In genomic region chr2:121596221-121597080, GRCh38 we compare ENCODE assay signal across 8 cellular contexts. TPM values are rescaled to one million over a fixed set of nuclear protein-coding genes. Genes with fewer than 3 reads are reported as not detected.
DNase-seq lines count a peak whose midpoint lies in the region; ATAC-seq and TF ChIP-seq lines count a peak whose summit lies in the region.

No MANE protein-coding gene starts in this region.

- no peak for TF ChIP-seq POLR2A in thyroid gland (IDR thresholded peaks at IDR 0.05)

- H3K36me3 Mint-ChIP-seq in activated CD8-positive, alpha-beta memory T cell treated with anti-CD3 and anti-CD28 coated beads, Interleukin-2, amount 10 ng/mL, durations not matched to agents 7 days and 5 days = peaks cover 5% of the 10 kb centered on the region

- ATAC-seq in activated CD8-positive, alpha-beta memory T cell treated with anti-CD3 and anti-CD28 coated beads, Interleukin-2, amount 10 ng/mL, durations not matched to agents 7 days and 5 days = peak; percentile 79
- ATAC-seq in GM21447 (IDR thresholded peaks at IDR 0.05; ENCODE audit: unreplicated experiment) = peak; percentile 66

- H3K4me1 ChIP-seq in liver (ENCODE audit: control insufficient read depth in 4 of 4, insufficient read depth in 4 of 4, low read length in 3 of 4) (peaks cover 9 to 27% (median 23%) of the 10 kb centered on the region in 4 donors), thyroid gland (peaks cover 7 to 13% of the 10 kb centered on the region in 2 donors)

- peak; percentile 75 to 82 for TF ChIP-seq RAD21 in liver (IDR thresholded peaks at IDR 0.05)

- H3K4me3 Mint-ChIP-seq in activated CD8-positive, alpha-beta memory T cell treated with anti-CD3 and anti-CD28 coated beads, Interleukin-2, amount 10 ng/mL, durations not matched to agents 7 days and 5 days = peak overlapping the region; percentile 55

- H3K36me3 ChIP-seq in liver (ENCODE audit: control insufficient read depth in 4 of 4, insufficient read depth in 3 of 4, low read depth in 1 of 4, low read length in 3 of 4) = peaks cover 0 to 2% (median 0%) of the 10 kb centered on the region in 4 donors
- H3K36me3 ChIP-seq in thyroid gland = no peaks in the 10 kb centered on the region

- intact Hi-C loops in thyroid gland (cut with DNase I) = no loop called here

- DNase-seq in activated CD8-positive, alpha-beta memory T cell treated with anti-CD3 and anti-CD28 coated beads, Interleukin-2, amount 10 ng/mL, durations not matched to agents 7 days and 5 days = no peak
- DNase-seq in activated CD8-positive, alpha-beta memory T cell treated with anti-CD3 and anti-CD28 coated beads for 24 hours = no peak
- DNase-seq in HL-60 (ENCODE audit: low read depth in 1 of 2, low spot score in 1 of 2) (peak; percentile 86 to 89), RPMI7951 (ENCODE audit: low read depth) (peak; percentile 58), cerebellum (ENCODE audit: low spot score) (peak; percentile 41), thyroid gland (peak; percentile 22 to 24)

- H3K4me3 ChIP-seq in HL-60 (replicated peaks; ENCODE audit: insufficient read depth, low read length) = peak overlapping the region; percentile 4; the same call in 1 of the 2 replicates
- H3K4me3 ChIP-seq in liver (ENCODE audit: low read depth in 1 of 3, low read length in 3 of 3) = no peak overlapping the region
- H3K4me3 ChIP-seq in thyroid gland (replicated peaks in 1 of 3) = no peak overlapping the region

- H3K27me3 Mint-ChIP-seq in activated CD8-positive, alpha-beta memory T cell treated with anti-CD3 and anti-CD28 coated beads, Interleukin-2, amount 10 ng/mL, durations not matched to agents 7 days and 5 days = no peaks in the 10 kb centered on the region

- no peak overlapping the region for H3K9ac ChIP-seq in liver (ENCODE audit: low read depth in 1 of 2, low read length in 2 of 2)

- peak overlapping the region; percentile 74 for H3K27ac ChIP-seq in HL-60 (replicated peaks)
- H3K27ac ChIP-seq in liver (ENCODE audit: low read depth in 1 of 2, low read length in 2 of 2) = peak overlapping the region; percentile 37 to 75
- peak overlapping the region in 2 of 3 donors; percentile 35 to 39 for H3K27ac ChIP-seq in thyroid gland

- peak overlapping the region; percentile 82 for H3K27ac Mint-ChIP-seq in activated CD8-positive, alpha-beta memory T cell treated with anti-CD3 and anti-CD28 coated beads, Interleukin-2, amount 10 ng/mL, durations not matched to agents 7 days and 5 days

- H3K9me3 ChIP-seq in liver (ENCODE audit: control insufficient read depth in 4 of 4, low read length in 3 of 4) (no peaks in the 10 kb centered on the region), thyroid gland (no peaks in the 10 kb centered on the region)

- TF ChIP-seq CTCF in HL-60 (IDR thresholded peaks at IDR 0.05; ENCODE audit: insufficient read depth, low read length) (peak; percentile 25), liver (IDR thresholded peaks at IDR 0.05; ENCODE audit: low read depth, low read length, missing input control) (peak; percentile 38), thyroid gland (IDR thresholded peaks at IDR 0.05) (peak in 5 of 6 experiments; percentile 37 to 63 (median 51))

- CTCF ChIA-PET in activated CD8-positive, alpha-beta memory T cell treated with anti-CD3 and anti-CD28 coated beads, Interleukin-2, amount 10 ng/mL, durations not matched to agents 7 days and 5 days (lab: Charles Lee) = interaction anchor here (0.9 to 1.4 kb wide), 4 partner anchors 13 to 66 kb away, joined by 4 read pairs; partner anchors contain the start of gene RNU4ATAC

- H3K4me1 Mint-ChIP-seq in activated CD8-positive, alpha-beta memory T cell treated with anti-CD3 and anti-CD28 coated beads, Interleukin-2, amount 10 ng/mL, durations not matched to agents 7 days and 5 days = peaks cover 39% of the 10 kb centered on the region

- 51% methylated on average over 11 of the region's 11 CpGs for WGBS in liver
- WGBS in thyroid gland, 2 donors = 47 to 50% methylated on average over 11 of the region's 11 CpGs

- H3K9me3 Mint-ChIP-seq in activated CD8-positive, alpha-beta memory T cell treated with anti-CD3 and anti-CD28 coated beads, Interleukin-2, amount 10 ng/mL, durations not matched to agents 7 days and 5 days (ENCODE audit: low read depth) = no peaks in the 10 kb centered on the region

- H3K27me3 ChIP-seq in HL-60 (ENCODE audit: insufficient read depth, poor library complexity, severe bottlenecking) (no peaks in the 10 kb centered on the region), liver (ENCODE audit: control insufficient read depth in 4 of 4, insufficient read depth in 4 of 4, low read length in 3 of 4) (no peaks in the 10 kb centered on the region), thyroid gland (no peaks in the 10 kb centered on the region)

TF ChIP-seq in liver, 16 proteins besides CTCF, POLR2A, EP300 and RAD21:
- peak; percentile 57 for TF ChIP-seq NR2F2 (IDR thresholded peaks at IDR 0.05)
- peak; percentile 9 for TF ChIP-seq MAX (IDR thresholded peaks at IDR 0.05)
- peak; percentile 46 for TF ChIP-seq YY1 (IDR thresholded peaks at IDR 0.05)
- TF ChIP-seq FOXA2 (IDR thresholded peaks at IDR 0.05) = peak; percentile 38
- no peak for TF ChIP-seq ATF3 (IDR thresholded peaks at IDR 0.05)

RNA-seq across cellular contexts. Expression of gene CLASP1, which starts 52.8 kb away (rescaled TPM):
- total RNA-seq in activated CD8-positive, alpha-beta memory T cell treated with anti-CD3 and anti-CD28 coated beads, Interleukin-2, amount 10 ng/mL, durations not matched to agents 7 days and 5 days = 10 to 100 TPM; 62.3 to 76.1 TPM
- 26.1 and 35.6 TPM in 2 replicates for total RNA-seq in RPMI7951 (2014; rRNA removed; shearing (Covaris generic))
- total RNA-seq in cerebellum (158 TPM), liver (10 to 100 TPM; 31.3 to 50.0 TPM), thyroid gland (100 to 1,000 TPM in 2 of 4 donors, 10 to 100 TPM in 2; 69.3 to 110 (median 98.3) TPM)
- 10 to 100 TPM in 1 of 2 donors, 1 to 10 TPM in 1; 7.5 to 12.6 TPM for polyA plus RNA-seq in liver

Comparison
In these comparisons a context has a peak if more than half of its experiments do, and no peak if none do; other contexts are left out.
1. DNase-seq: peak in HL-60 (2 of 2), RPMI7951 (single experiment), cerebellum (single experiment) and thyroid gland (2 of 2); none in activated CD8-positive, alpha-beta memory T cell treated with anti-CD3 and anti-CD28 coated beads, Interleukin-2, amount 10 ng/mL, durations not matched to agents 7 days and 5 days (single experiment) and activated CD8-positive, alpha-beta memory T cell treated with anti-CD3 and anti-CD28 coated beads for 24 hours (single experiment).
2. Peak in every context shown above with its lines, with median percentiles within 50 percentile points of each other: H3K27ac ChIP-seq and CTCF ChIP-seq.